In genomic region chr10:71819479-71819878, GRCh38 we compare ENCODE assay signal across 22 cellular contexts.
"Had no signal": no experiment of that assay in that cellular context is flagged by ENCODE, and none has a peak within 500 bp of the region (broad histone marks: within the 10 kb centered on the region; RNA-seq: fewer than 3 reads in every experiment).

No MANE protein-coding gene starts in this region.

- H3K27ac ChIP-seq: epithelial cell of prostate, thoracic aorta, upper lobe of right lung had no signal

- DNase-seq: activated CD4-positive, alpha-beta T cell treated with anti-CD3 and anti-CD28 coated beads, Interleukin-2, amount 50 U/mL, for 4 hours; activated naive CD4-positive, alpha-beta T cell treated with anti-CD3 and anti-CD28 coated beads, Interleukin-2, amount 10 ng/mL, durations not matched to agents 7 days and 5 days; activated T-cell treated with anti-CD3 and anti-CD28 coated beads, Interleukin-2, amount 50 U/mL, for 4 hours; effector memory CD4-positive, alpha-beta T cell; foreskin melanocyte; mammary epithelial cell; midbrain; nephron progenitor cell; occipital lobe; stimulated activated CD4-positive, alpha-beta T cell treated with anti-CD3 and anti-CD28 coated beads, Interleukin-2, amount 100 ng/mL, for 24 hours; stomach; upper lobe of right lung had no signal

- H3K27me3 ChIP-seq: right atrium auricular region, stomach, upper lobe of right lung had no signal

- H3K9me3 Mint-ChIP-seq: activated naive CD4-positive, alpha-beta T cell treated with anti-CD3 and anti-CD28 coated beads, Interleukin-2, amount 10 ng/mL, durations not matched to agents 7 days and 5 days; activated T-cell treated with anti-CD3 and anti-CD28 coated beads, Interleukin-2, amount 50 U/mL, for 4 hours; nephron progenitor cell; T-helper 2 cell treated with Interferon-gamma antibody and Interleukin-4, amounts not matched to agents 5 μg/mL and 100 μg/mL, for 36 hours had no signal

- H3K27me3 Mint-ChIP-seq: activated naive CD4-positive, alpha-beta T cell treated with anti-CD3 and anti-CD28 coated beads, Interleukin-2, amount 10 ng/mL, durations not matched to agents 7 days and 5 days; progenitor cell of endocrine pancreas had no signal

- H3K9me3 ChIP-seq: right atrium auricular region, stomach, thoracic aorta, upper lobe of right lung had no signal

- ATAC-seq: activated T-cell treated with anti-CD3 and anti-CD28 coated beads, Interleukin-2, amount 50 U/mL, for 4 hours; left lobe of liver; upper lobe of right lung had no signal

- H3K27ac Mint-ChIP-seq: activated naive CD4-positive, alpha-beta T cell treated with anti-CD3 and anti-CD28 coated beads, Interleukin-2, amount 10 ng/mL, durations not matched to agents 7 days and 5 days; nephron progenitor cell; progenitor cell of endocrine pancreas; T-helper 2 cell treated with Interferon-gamma antibody and Interleukin-4, amounts not matched to agents 5 μg/mL and 100 μg/mL, for 36 hours had no signal

- H3K4me3 Mint-ChIP-seq: activated naive CD4-positive, alpha-beta T cell treated with anti-CD3 and anti-CD28 coated beads, Interleukin-2, amount 10 ng/mL, durations not matched to agents 7 days and 5 days; activated T-cell treated with anti-CD3 and anti-CD28 coated beads, Interleukin-2, amount 50 U/mL, for 4 hours; nephron progenitor cell; T-helper 2 cell treated with Interferon-gamma antibody and Interleukin-4, amounts not matched to agents 5 μg/mL and 100 μg/mL, for 36 hours had no signal

- H3K4me3 ChIP-seq: right atrium auricular region, stomach, thoracic aorta, upper lobe of right lung had no signal

- FAIRE-seq: astrocyte, bronchial epithelial cell, kidney, TTC549 had no signal
